Comparison of ENCODE assay signal across 7 cellular contexts in genomic region chr10:126438407-126438783, GRCh38. TPM values are rescaled to one million over a fixed set of nuclear protein-coding genes. Genes with fewer than 3 reads are reported as not detected.
"Had no signal": no experiment of that assay in that cellular context is flagged by ENCODE, and none has a peak within 500 bp of the region (broad histone marks: within the 10 kb centered on the region; RNA-seq: fewer than 3 reads in every experiment).

No MANE protein-coding gene starts in this region.

- DNase-seq: IMR-90, KBM-7 had no signal

- H3K27ac Mint-ChIP-seq: IgD-negative memory B cell had no signal

- H3K27ac ChIP-seq: HL-60 had no signal

- ATAC-seq: HepG2, K562 had no signal

- H3K4me3 ChIP-seq: K562 had no signal

- H3K4me1 Mint-ChIP-seq: IgD-negative memory B cell had no signal

RNA-seq across cellular contexts. Expression of gene ADAM12, which starts 50.1 kb away (rescaled TPM):
- total RNA-seq: HepG2, HT-29, K562 had no signal
- polyA plus RNA-seq: HepG2, IgD-negative memory B cell, K562 had no signal
